In genomic region chr7:98703916-98704315, GRCh38 we compare ENCODE assay signal across 17 cellular contexts.
DNase-seq lines count a peak whose midpoint lies in the region; ATAC-seq, FAIRE-seq and TF ChIP-seq lines count a peak whose summit lies in the region.
"Had no signal": no experiment of that assay in that cellular context is flagged by ENCODE, and none has a peak within 500 bp of the region (broad histone marks: within the 10 kb centered on the region; RNA-seq: fewer than 3 reads in every experiment).

No MANE protein-coding gene starts in this region.

- H3K9me2 ChIP-seq in OCI-LY1 (ENCODE audit: low read depth, low read length), result no peaks in the 10 kb centered on the region

- H4K20me1 ChIP-seq in OCI-LY1 (ENCODE audit: insufficient read depth, low read length), result no peaks in the 10 kb centered on the region

- no peak for TF ChIP-seq CTCF in OCI-LY1 (IDR thresholded peaks at IDR 0.05; ENCODE audit: low read length)
- TF ChIP-seq CTCF in bronchial epithelial cell (IDR thresholded peaks at IDR 0.05; ENCODE audit: insufficient read depth, low read length, severe bottlenecking), result no peak

- peaks cover 55% of the 10 kb centered on the region for H3K4me1 ChIP-seq in OCI-LY1 (ENCODE audit: insufficient read depth, low read length, severe bottlenecking)

- no peak overlapping the region; the same call in 1 of the 2 replicates for H3K9ac ChIP-seq in OCI-LY1 (ENCODE audit: low read length)
- H3K9ac ChIP-seq: GM23248 had no signal

- no peak for ATAC-seq in HG02588 (IDR thresholded peaks at IDR 0.05; ENCODE audit: unreplicated experiment)

- no peaks in the 10 kb centered on the region for H3K79me2 ChIP-seq in OCI-LY1 (ENCODE audit: insufficient read depth, low read length)

- FAIRE-seq in bronchial epithelial cell (lab: Jason Lieb, UNC) (peak; percentile 94), urothelium cell line (lab: Jason Lieb, UNC) (peak; percentile 85)

- no peaks in the 10 kb centered on the region for H3K9me3 ChIP-seq in OCI-LY1 (ENCODE audit: low read length)

- DNase-seq in SKM-1 treated with dmso at 0.1 percent for 144 hours (lab: John Stamatoyannopoulos, UW; ENCODE audit: unreplicated experiment) (peak; percentile 12), SKM-1 (lab: John Stamatoyannopoulos, UW; ENCODE audit: unreplicated experiment) (no peak), bronchial epithelial cell (ENCODE audit: low read depth) (no peak), urothelium cell line (ENCODE audit: low spot score) (no peak), EL (no peak), NCI-H146 (lab: John Stamatoyannopoulos, UW) (no peak)
- DNase-seq: C1 segment of cervical spinal cord, GM23248, MM.1S, NCI-H1417, NCI-H1930, NCI-H2171, NCI-H446, NCI-H748 treated with DMSO at 0.1 percent for 48 hours had no signal

- no peaks in the 10 kb centered on the region for H3K27me3 ChIP-seq in OCI-LY1 (ENCODE audit: insufficient read depth, low read length)
- H3K27me3 ChIP-seq in bronchial epithelial cell (ENCODE audit: control insufficient read depth, insufficient read depth, low read length), result no peaks in the 10 kb centered on the region

- no peaks in the 10 kb centered on the region for H3F3A ChIP-seq in OCI-LY1 (ENCODE audit: insufficient read depth, low read length)

- H3K36me3 ChIP-seq in OCI-LY1 (ENCODE audit: insufficient read depth, low read length) (no peaks in the 10 kb centered on the region), bronchial epithelial cell (ENCODE audit: control insufficient read depth, insufficient read depth, low read length) (no peaks in the 10 kb centered on the region)

- H2AFZ ChIP-seq in OCI-LY1 (ENCODE audit: low read length), result no peak overlapping the region
- H2AFZ ChIP-seq: GM23248 had no signal

- H3K27ac ChIP-seq in OCI-LY1 (ENCODE audit: low read depth, low read length, poor library complexity, severe bottlenecking), result peak overlapping the region; percentile 81
- H3K27ac ChIP-seq: GM23248, RWPE1 had no signal

- H3K4me2 ChIP-seq in OCI-LY1 (ENCODE audit: low read length), result peak overlapping the region; percentile 20; the same call in 1 of the 2 replicates

- H3K4me3 ChIP-seq in OCI-LY1 (ENCODE audit: low read depth, low read length, poor library complexity, severe bottlenecking) (no peak overlapping the region), bronchial epithelial cell (ENCODE audit: low read depth, low read length) (no peak overlapping the region)
- H3K4me3 ChIP-seq: GM23248 had no signal
